Comparison of ENCODE assay signal across 18 cellular contexts in the genomic region with DNA sequence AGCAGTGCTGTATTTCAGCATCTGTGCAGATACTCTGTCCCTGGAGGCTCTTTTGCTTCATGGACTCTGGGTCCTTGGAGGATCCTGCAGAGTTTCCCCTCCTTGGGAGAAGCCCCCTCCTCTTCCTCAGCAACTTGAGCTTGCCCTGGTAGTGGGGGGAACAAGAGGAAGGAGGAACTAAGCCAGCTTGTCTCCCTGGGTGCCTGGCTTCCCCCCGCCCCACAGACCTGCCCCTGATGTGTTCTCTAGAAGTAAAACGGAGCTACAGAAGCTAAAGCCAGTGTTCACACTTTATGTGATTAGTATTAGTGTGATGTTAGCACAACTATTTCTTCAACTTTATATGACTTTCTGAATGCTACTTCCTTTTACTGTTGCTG. TPM values are rescaled to one million over a fixed set of nuclear protein-coding genes. Genes with fewer than 3 reads are reported as not detected.
DNase-seq lines count a peak whose midpoint lies in the region; ATAC-seq lines count a peak whose summit lies in the region.
"Had no signal": no experiment of that assay in that cellular context is flagged by ENCODE, and none has a peak within 500 bp of the region (broad histone marks: within the 10 kb centered on the region; RNA-seq: fewer than 3 reads in every experiment).

No MANE protein-coding gene starts in this region.

- no peaks in the 10 kb centered on the region for H3K9me3 Mint-ChIP-seq in activated naive CD8-positive, alpha-beta T cell (ENCODE audit: low read depth)
- H3K9me3 Mint-ChIP-seq in activated naive CD8-positive, alpha-beta T cell treated with anti-CD3 and anti-CD28 coated beads for 36 hours, result no peaks in the 10 kb centered on the region
- H3K9me3 Mint-ChIP-seq: dendritic cell treated with granulocyte-macrophage colony-stimulating factor and Interleukin-4, amounts not matched to agents 40 ng/mL and 50 ng/mL, for 4 days; HFFc6 had no signal

- H3K9ac ChIP-seq in SK-N-MC (ENCODE audit: insufficient read length), result peak overlapping the region; percentile 1

- peak overlapping the region; percentile 86 for H3K4me3 Mint-ChIP-seq in activated naive CD8-positive, alpha-beta T cell
- H3K4me3 Mint-ChIP-seq in activated naive CD8-positive, alpha-beta T cell treated with anti-CD3 and anti-CD28 coated beads for 36 hours, result no peak overlapping the region
- H3K4me3 Mint-ChIP-seq: dendritic cell treated with granulocyte-macrophage colony-stimulating factor and Interleukin-4, amounts not matched to agents 40 ng/mL and 50 ng/mL, for 4 days; HFFc6 had no signal

- no peak for DNase-seq in activated naive CD8-positive, alpha-beta T cell treated with anti-CD3 and anti-CD28 coated beads for 36 hours
- DNase-seq in SK-N-MC (ENCODE audit: low read depth, low spot score), result no peak
- DNase-seq in islet precursor cell, result peak; percentile 47
- DNase-seq in ureter (ENCODE audit: low spot score), result peak; percentile 18
- no peak for DNase-seq in inferior parietal cortex (ENCODE audit: extremely low spot score)
- DNase-seq: esophagus squamous epithelium, HFFc6, mammary epithelial cell, NCI-H2081, NCI-H510A, Right ventricle myocardium superior, substantia nigra had no signal

- no peak overlapping the region for H3K27ac Mint-ChIP-seq in activated naive CD8-positive, alpha-beta T cell
- H3K27ac Mint-ChIP-seq in activated naive CD8-positive, alpha-beta T cell treated with anti-CD3 and anti-CD28 coated beads for 36 hours, result no peak overlapping the region
- H3K27ac Mint-ChIP-seq: HFFc6 had no signal

- H3K27ac ChIP-seq in SK-N-MC, result peak overlapping the region; percentile 84
- H3K27ac ChIP-seq: ascending aorta, esophagus squamous epithelium, neutrophil, right atrium auricular region had no signal

- H3K36me3 ChIP-seq in SK-N-MC (ENCODE audit: insufficient read depth, low read length), result no peaks in the 10 kb centered on the region
- H3K36me3 ChIP-seq: ascending aorta, esophagus squamous epithelium, neutrophil, right atrium auricular region had no signal

- no peaks in the 10 kb centered on the region for H3K36me3 Mint-ChIP-seq in activated naive CD8-positive, alpha-beta T cell
- no peaks in the 10 kb centered on the region for H3K36me3 Mint-ChIP-seq in activated naive CD8-positive, alpha-beta T cell treated with anti-CD3 and anti-CD28 coated beads for 36 hours

- H3K9me3 ChIP-seq in SK-N-MC (ENCODE audit: low read depth, low read length), result no peaks in the 10 kb centered on the region
- H3K9me3 ChIP-seq: ascending aorta, esophagus squamous epithelium, neutrophil, right atrium auricular region had no signal

- H3K4me3 ChIP-seq in SK-N-MC, result peak overlapping the region; percentile 64
- H3K4me3 ChIP-seq: ascending aorta, esophagus squamous epithelium, right atrium auricular region had no signal

- H3K27me3 Mint-ChIP-seq in activated naive CD8-positive, alpha-beta T cell, result peaks cover 7% of the 10 kb centered on the region
- H3K27me3 Mint-ChIP-seq in activated naive CD8-positive, alpha-beta T cell treated with anti-CD3 and anti-CD28 coated beads for 36 hours, result peaks cover 42% of the 10 kb centered on the region

- peaks cover 62% of the 10 kb centered on the region for H3K4me1 Mint-ChIP-seq in activated naive CD8-positive, alpha-beta T cell (ENCODE audit: low read depth)
- peaks cover 38% of the 10 kb centered on the region for H3K4me1 Mint-ChIP-seq in activated naive CD8-positive, alpha-beta T cell treated with anti-CD3 and anti-CD28 coated beads for 36 hours

- no peak for ATAC-seq in activated CD4-positive, CD25-positive, alpha-beta regulatory T cell treated with anti-CD3 and anti-CD28 coated beads, Interleukin-2, amount 50 U/mL, for 24 hours

RNA-seq across cellular contexts. Expression of gene RGS12, which starts 10.6 kb away (rescaled TPM):
- 1 to 10 TPM; 1.7 to 2.9 TPM for total RNA-seq in activated naive CD8-positive, alpha-beta T cell treated with anti-CD3 and anti-CD28 coated beads for 36 hours
- 50.8 TPM for total RNA-seq in ureter

RNA-seq across cellular contexts. Expression of gene MSANTD1, which starts 54.5 kb away (rescaled TPM):
- total RNA-seq in activated naive CD8-positive, alpha-beta T cell treated with anti-CD3 and anti-CD28 coated beads for 36 hours, result under 1 TPM; 0.24 to 0.37 TPM
- 1.7 TPM for total RNA-seq in ureter
- total RNA-seq: ascending aorta, right atrium auricular region had no signal

Comparison
In these comparisons a context has a peak if more than half of its experiments do, and no peak if none do; other contexts are left out.
1. DNase-seq: peak in islet precursor cell (single experiment) and ureter (single experiment); none in activated naive CD8-positive, alpha-beta T cell treated with anti-CD3 and anti-CD28 coated beads for 36 hours (single experiment), SK-N-MC (single experiment) and inferior parietal cortex (single experiment).
2. RNA of gene RGS12, which starts 10.6 kb away (total RNA-seq): 50.8 TPM in ureter (single experiment); 1.7 to 2.9 TPM in activated naive CD8-positive, alpha-beta T cell treated with anti-CD3 and anti-CD28 coated beads for 36 hours; every median in the first group is over 10 times any median in the second.